In genomic region chr11:119878990-119879389, GRCh38 we compare ENCODE assay signal across 25 cellular contexts.
DNase-seq lines count a peak whose midpoint lies in the region; ATAC-seq and TF ChIP-seq lines count a peak whose summit lies in the region.
"Had no signal": no experiment of that assay in that cellular context is flagged by ENCODE, and none has a peak within 500 bp of the region (broad histone marks: within the 10 kb centered on the region; RNA-seq: fewer than 3 reads in every experiment).

No MANE protein-coding gene starts in this region.

- peaks cover 0 to 25% (median 3%) of the 10 kb centered on the region in 7 donors for H3K27me3 ChIP-seq in heart right ventricle
- H3K27me3 ChIP-seq in dorsolateral prefrontal cortex, result no peaks in the 10 kb centered on the region
- H3K27me3 ChIP-seq in right lobe of liver, result no peaks in the 10 kb centered on the region
- H3K27me3 ChIP-seq in prostate gland (replicated peaks; ENCODE audit: insufficient read depth), result no peaks in the 10 kb centered on the region
- H3K27me3 ChIP-seq: BLaER1 treated with 17β-estradiol and CSF1 and Interleukin-3, amounts not matched to agents 10 nM and 100 nM; MG63 had no signal

- 64% methylated on average over 6 of the region's 6 CpGs for WGBS in heart right ventricle, 2 donors
- WGBS in right lobe of liver (ENCODE audit: insufficient coverage, low coverage, low lambda C conversion rate, missing lambda C conversion rate), result 31% methylated on average over 6 of the region's 6 CpGs
- WGBS in prostate gland, result 74% methylated on average over 6 of the region's 6 CpGs

- H3K4me3 ChIP-seq in heart right ventricle (no peak overlapping the region), dorsolateral prefrontal cortex (no peak overlapping the region), right lobe of liver (no peak overlapping the region), prostate gland (no peak overlapping the region)
- H3K4me3 ChIP-seq: BLaER1 treated with 17β-estradiol and CSF1 and Interleukin-3, amounts not matched to agents 10 nM and 100 nM; K562; MG63 had no signal

- H3K36me3 ChIP-seq in heart right ventricle (no peaks in the 10 kb centered on the region), right lobe of liver (no peaks in the 10 kb centered on the region), prostate gland (no peaks in the 10 kb centered on the region)
- H3K36me3 ChIP-seq: BLaER1 treated with 17β-estradiol and CSF1 and Interleukin-3, amounts not matched to agents 10 nM and 100 nM; MG63 had no signal

- intact Hi-C loops in heart right ventricle (cut with DNase I) (no loop called here), cardiac septum (cut with DNase I) (no loop called here), dorsolateral prefrontal cortex (cut with DNase I) (loop anchor here in 1 of 2 donors (5.0 kb wide), 2 partner anchors 137 to 212 kb away; no protein-coding TSS in a partner anchor), right lobe of liver (cut with DNase I) (no loop called here), prostate gland (cut with DNase I) (no loop called here)

- DNase-seq in heart right ventricle (no peak), cardiac septum (ENCODE audit: low spot score) (no peak), dorsolateral prefrontal cortex (peak in 3 of 10 donors; percentile 34 to 49 (median 35)), right lobe of liver (peak in 1 of 3 donors; percentile 57), superior temporal gyrus (ENCODE audit: extremely low spot score) (peak; percentile 35), KBM-7 (no peak), middle frontal gyrus (ENCODE audit: extremely low spot score, low spot score) (no peak), prostate gland (ENCODE audit: low spot score) (no peak)
- DNase-seq: activated CD8-positive, alpha-beta T cell treated with anti-CD3 and anti-CD28 coated beads for 36 hours; activated effector memory CD4-positive, alpha-beta T cell treated with anti-CD3 and anti-CD28 coated beads, Interleukin-2, amount 50 U/mL, for 16 hours; activated naive CD8-positive, alpha-beta T cell treated with anti-CD3 and anti-CD28 coated beads, Interleukin-2, amount 10 ng/mL, durations not matched to agents 7 days and 5 days; activated T-cell treated with anti-CD3 and anti-CD28 coated beads for 4 hours; COR-L47; DMS79 treated with DMSO at 0.1 percent for 48 hours; MG63; naive B cell; NCI-H1694; NCI-H526 treated with DMSO at 0.1 percent for 48 hours; SHP77; stimulated activated CD4-positive, alpha-beta T cell treated with anti-CD3 and anti-CD28 coated beads, Interleukin-12 subunit alpha, Interleukin-12 subunit beta, amount 100 ng/mL, for 4 hours; stimulated activated CD4-positive, alpha-beta T cell treated with anti-CD3 and anti-CD28 coated beads, Interleukin-4, amount 100 ng/mL, for 24 hours; stimulated activated naive B cell treated with anti-CD40 and anti-IgM and Interleukin-4, amounts not matched to agents 10 μg/mL and 1 μg/mL and 100 μg/mL, for 72 hours had no signal

- H3K4me1 ChIP-seq in heart right ventricle (peaks cover 0 to 6% (median 0%) of the 10 kb centered on the region in 9 donors), right lobe of liver (no peaks in the 10 kb centered on the region), prostate gland (replicated peaks) (no peaks in the 10 kb centered on the region)

- TF ChIP-seq CTCF in heart right ventricle (IDR thresholded peaks at IDR 0.05) (peak in 4 of 9 donors; percentile 16 to 44 (median 34)), dorsolateral prefrontal cortex (IDR thresholded peaks at IDR 0.05 in 54 of 56, conservative IDR thresholded peaks at IDR 0.05 in 2 of 56; ENCODE audit: low read depth in 1 of 56, partially characterized antibody in 56 of 56) (peak in 29 of 56 donors; percentile 10 to 59 (median 26)), right lobe of liver (IDR thresholded peaks at IDR 0.05) (peak in 3 of 4 donors; percentile 11 to 17 (median 16)), prostate gland (IDR thresholded peaks at IDR 0.05) (no peak)

- no peaks in the 10 kb centered on the region for H3K9me3 ChIP-seq in heart right ventricle
- no peaks in the 10 kb centered on the region for H3K9me3 ChIP-seq in right lobe of liver
- no peaks in the 10 kb centered on the region for H3K9me3 ChIP-seq in prostate gland
- H3K9me3 ChIP-seq: BLaER1 treated with 17β-estradiol and CSF1 and Interleukin-3, amounts not matched to agents 10 nM and 100 nM; MG63 had no signal

- TF ChIP-seq POLR2A in right lobe of liver (IDR thresholded peaks at IDR 0.05), result no peak
- no peak for TF ChIP-seq POLR2A in prostate gland (IDR thresholded peaks at IDR 0.05)

- H3K27ac ChIP-seq in heart right ventricle (no peak overlapping the region), dorsolateral prefrontal cortex (peak overlapping the region in 4 of 59 donors; percentile 11 to 46 (median 24)), right lobe of liver (no peak overlapping the region), prostate gland (no peak overlapping the region)
- H3K27ac ChIP-seq: BLaER1 treated with 17β-estradiol and CSF1 and Interleukin-3, amounts not matched to agents 10 nM and 100 nM had no signal

- in situ Hi-C loops in KBM-7 (cut with MboI; ENCODE audit: low pct_unique_long_range_greater_than_20kb, low sequenced_read_pairs), result no loop called here

- ATAC-seq in heart right ventricle (peak in 5 of 8 donors; percentile 44 to 72 (median 58)), right lobe of liver (peak; percentile 50 to 99 (median 76))
- ATAC-seq: activated CD4-positive, CD25-positive, alpha-beta regulatory T cell treated with anti-CD3 and anti-CD28 coated beads, Interleukin-2, amount 50 U/mL, for 24 hours; activated CD8-positive, alpha-beta T cell treated with anti-CD3 and anti-CD28 coated beads for 36 hours; K562; stimulated activated naive B cell treated with anti-CD40 and anti-IgM and Interleukin-4, amounts not matched to agents 10 μg/mL and 1 μg/mL and 100 μg/mL, for 72 hours had no signal

Comparison
In these comparisons a context has a peak if more than half of its experiments do, and no peak if none do; other contexts are left out.
1. CTCF ChIP-seq: peak in dorsolateral prefrontal cortex (29 of 56) and right lobe of liver (3 of 4); none in prostate gland (0 of 4).